8 cellular contexts compared by ENCODE assay signal in the genomic region with DNA sequence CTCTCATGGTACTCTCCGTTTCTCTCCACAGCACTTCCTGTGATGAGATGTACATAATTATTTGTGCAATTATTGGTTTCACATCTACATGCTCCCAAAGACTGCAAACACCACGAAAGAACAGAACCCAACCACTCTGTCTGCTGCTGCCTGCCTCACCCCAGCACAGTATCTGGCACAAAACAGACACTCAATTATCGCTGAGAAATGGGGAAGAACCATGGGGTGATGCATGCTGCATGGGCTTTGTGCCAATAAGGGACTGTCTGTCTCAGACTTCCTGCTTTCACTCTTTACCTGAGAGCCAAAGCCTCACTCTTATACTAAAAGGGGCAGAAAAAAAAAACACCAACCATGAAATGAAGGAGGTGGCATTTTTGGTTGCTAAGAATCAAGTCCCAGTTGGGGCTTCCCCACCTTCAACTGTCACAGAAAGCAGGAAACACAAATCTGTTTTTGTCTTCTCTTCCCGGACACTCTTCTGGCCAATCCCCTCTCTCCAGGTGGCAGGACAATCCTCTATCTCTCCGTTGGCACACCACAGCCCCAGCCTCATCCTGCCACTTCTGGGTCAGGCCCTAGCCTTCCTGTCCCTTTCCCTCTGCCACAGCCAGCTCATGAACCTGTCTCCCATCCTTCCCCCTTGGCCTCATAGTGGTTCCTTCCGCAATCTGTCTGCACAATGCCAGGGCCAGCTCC.
DNase-seq lines count a peak whose midpoint lies in the region; ATAC-seq and TF ChIP-seq lines count a peak whose summit lies in the region.

No MANE protein-coding gene starts in this region.

- H3K4me3 ChIP-seq in GM12875 (ENCODE audit: low read depth, low read length) (peak overlapping the region; percentile 29), GM23248 (no peak overlapping the region), NB4 (ENCODE audit: low read depth, low read length) (no peak overlapping the region), right cardiac atrium (ENCODE audit: low read length) (no peak overlapping the region)

- H3K9me2 ChIP-seq in GM23248 (ENCODE audit: insufficient read depth): no peaks in the 10 kb centered on the region

- H3K27ac ChIP-seq in GM23248: no peak overlapping the region
- H3K27ac ChIP-seq in right cardiac atrium (ENCODE audit: low read length): no peak overlapping the region

- H4K20me1 ChIP-seq in GM23248 (ENCODE audit: insufficient read depth): no peaks in the 10 kb centered on the region; the same call in 1 of the 2 replicates

- H3K9me3 ChIP-seq in GM23248 (ENCODE audit: low read depth) (no peaks in the 10 kb centered on the region), right cardiac atrium (ENCODE audit: control insufficient read depth, low read length) (no peaks in the 10 kb centered on the region)

- ATAC-seq in right cardiac atrium: peak; percentile 7

- no peak overlapping the region for H2AFZ ChIP-seq in GM23248

- no peak for TF ChIP-seq POLR2A in NB4 (IDR thresholded peaks at IDR 0.05; ENCODE audit: extremely low read depth, insufficient read length)

- peaks cover 68% of the 10 kb centered on the region for H3K79me2 ChIP-seq in GM23248 (ENCODE audit: insufficient read depth)

- WGBS in GM23248 (ENCODE audit: low coverage in 1 of 2, low lambda C conversion rate in 2 of 2, missing lambda C conversion rate in 2 of 2), 2 experiments: 44 to 50% methylated on average over 6 of the region's 6 CpGs
- 53% methylated on average over 6 of the region's 6 CpGs for WGBS in right cardiac atrium

- intact Hi-C loops in right cardiac atrium (cut with DNase I): loop anchor here in 1 of 4 donors (10.0 kb wide), 1 partner anchor 99 kb away; no protein-coding TSS in a partner anchor

- H3K36me3 ChIP-seq in GM23248 (ENCODE audit: low read depth): no peaks in the 10 kb centered on the region

- H3K27me3 ChIP-seq in GM23248 (replicated peaks; ENCODE audit: insufficient read depth) (no peaks in the 10 kb centered on the region), right cardiac atrium (ENCODE audit: control insufficient read depth, insufficient read depth) (no peaks in the 10 kb centered on the region)

- DNase-seq in GM23248 (peak; percentile 40), NB4 (ENCODE audit: low read depth) (peak; percentile 19), right cardiac atrium (no peak), hippocampal formation (lab: John Stamatoyannopoulos, UW) (no peak), inferior parietal cortex (ENCODE audit: extremely low spot score) (no peak)
- peak; percentile 53 for DNase-seq in activated CD8-positive, alpha-beta memory T cell treated with anti-CD3 and anti-CD28 coated beads, Interleukin-2, amount 50 U/mL, for 24 hours (ENCODE audit: extremely low read depth)
- DNase-seq in stimulated activated CD8-positive, alpha-beta memory T cell treated with anti-CD3 and anti-CD28 coated beads, Interleukin-7, amount 100 ng/mL, for 24 hours (ENCODE audit: low read depth): peak; percentile 30

- H3F3A ChIP-seq in GM23248 (ENCODE audit: insufficient read depth): peaks cover 21% of the 10 kb centered on the region

- H3K9ac ChIP-seq in GM23248: no peak overlapping the region

- TF ChIP-seq CTCF in GM12875 (IDR thresholded peaks at IDR 0.05; ENCODE audit: borderline replicate concordance, insufficient read depth, low read depth, low read length) (no peak), NB4 (IDR thresholded peaks at IDR 0.05; ENCODE audit: low read depth, low read length) (no peak)

- H3K4me1 ChIP-seq in GM23248 (ENCODE audit: insufficient read depth) (peaks cover 41% of the 10 kb centered on the region), right cardiac atrium (ENCODE audit: control insufficient read depth, insufficient read depth, low read length) (peaks cover 25% of the 10 kb centered on the region)

- in situ Hi-C loops in GM23248 (cut with MboI): no loop called here

- no peak overlapping the region for H3K4me2 ChIP-seq in GM23248 (ENCODE audit: unreplicated experiment)

Comparison
In these comparisons a context has a peak if more than half of its experiments do, and no peak if none do; other contexts are left out.
1. DNase-seq: peak in GM23248 (single experiment), NB4 (single experiment), activated CD8-positive, alpha-beta memory T cell treated with anti-CD3 and anti-CD28 coated beads, Interleukin-2, amount 50 U/mL, for 24 hours (single experiment) and stimulated activated CD8-positive, alpha-beta memory T cell treated with anti-CD3 and anti-CD28 coated beads, Interleukin-7, amount 100 ng/mL, for 24 hours (single experiment); none in right cardiac atrium (0 of 3), hippocampal formation (0 of 2) and inferior parietal cortex (single experiment).